24 cellular contexts compared by ENCODE assay signal in the genomic region with DNA sequence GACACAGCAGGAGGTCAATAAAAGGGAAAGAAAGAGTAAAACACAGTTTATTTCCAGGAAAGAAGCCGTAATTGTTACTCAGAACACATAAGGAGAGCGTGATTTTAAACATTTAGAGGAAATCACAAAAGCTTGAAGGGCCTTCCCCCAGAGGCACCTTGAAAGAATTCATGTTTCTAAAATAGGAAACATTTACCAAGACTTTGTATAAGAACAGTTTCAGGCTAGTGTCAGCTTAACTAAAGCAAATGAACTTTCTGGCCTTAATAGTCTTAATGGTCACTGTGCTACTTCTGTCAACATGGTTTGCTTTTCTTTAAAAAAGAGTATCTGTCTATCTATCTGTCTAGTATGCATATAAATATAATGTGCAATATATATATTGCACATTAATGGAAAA.
"Had no signal": no experiment of that assay in that cellular context is flagged by ENCODE, and none has a peak within 500 bp of the region (broad histone marks: within the 10 kb centered on the region; RNA-seq: fewer than 3 reads in every experiment).

No MANE protein-coding gene starts in this region.

- H3K27me3 ChIP-seq: hepatocyte, ovary, right atrium auricular region, stomach, testis, thyroid gland, transverse colon, upper lobe of right lung had no signal

- H3K9me3 ChIP-seq: ovary, testis, thyroid gland, transverse colon, upper lobe of right lung had no signal

- H3K79me2 ChIP-seq: hepatocyte had no signal

- H3K4me2 ChIP-seq: hepatocyte had no signal

- H3K4me1 ChIP-seq: left ventricle myocardium inferior, right atrium auricular region, stomach, testis, thyroid gland, transverse colon, upper lobe of right lung had no signal

- H3K27ac ChIP-seq: hepatocyte, left ventricle myocardium inferior, ovary, right atrium auricular region, skin epidermis, stomach, testis, thyroid gland, transverse colon, upper lobe of right lung had no signal

- DNase-seq: islet precursor cell; left ventricle myocardium inferior; mesendoderm; midbrain; mucosa of descending colon; naive thymus-derived CD4-positive, alpha-beta T cell; ovary; stimulated activated CD4-positive, alpha-beta T cell treated with anti-CD3 and anti-CD28 coated beads, Interleukin-12 subunit alpha, Interleukin-12 subunit beta, amount 100 ng/mL, for 4 hours; stimulated activated CD4-positive, alpha-beta T cell treated with anti-CD3 and anti-CD28 coated beads, Interleukin-15, amount 100 ng/mL, for 24 hours; stimulated activated CD4-positive, alpha-beta T cell treated with anti-CD3 and anti-CD28 coated beads, Interleukin-2, amount 100 ng/mL, for 24 hours; stimulated activated CD4-positive, alpha-beta T cell treated with anti-CD3 and anti-CD28 coated beads, Interleukin-4, amount 100 ng/mL, for 1 hour; stimulated activated naive B cell treated with anti-CD40 and anti-IgM and Interleukin-4, amounts not matched to agents 10 μg/mL and 1 μg/mL and 100 μg/mL, for 72 hours; stimulated activated naive CD8-positive, alpha-beta T cell treated with anti-CD3 and anti-CD28 coated beads, Interleukin-15, Interleukin-2, amounts not matched to agents 100 U/mL and 50 U/mL, for 24 hours; stomach; testis; thyroid gland; transverse colon; upper lobe of right lung had no signal

- ATAC-seq: mucosa of descending colon; naive thymus-derived CD4-positive, alpha-beta T cell; natural killer cell treated with Interleukin-12 subunit alpha and Interleukin-12 subunit beta and Interleukin-15 and Interleukin-18, amount 100 ng/mL, for 72 hours; sciatic nerve; stimulated activated naive B cell treated with anti-CD40 and anti-IgM and Interleukin-4, amounts not matched to agents 10 μg/mL and 1 μg/mL and 100 μg/mL, for 72 hours; stimulated activated naive CD8-positive, alpha-beta T cell treated with anti-CD3 and anti-CD28 coated beads, Interleukin-15, Interleukin-2, amounts not matched to agents 100 U/mL and 50 U/mL, for 24 hours; upper lobe of right lung had no signal

- H3K4me3 ChIP-seq: hepatocyte, left ventricle myocardium inferior, lung, mucosa of descending colon, ovary, right atrium auricular region, skin epidermis, stomach, testis, thyroid gland, transverse colon, upper lobe of right lung had no signal

- H2AFZ ChIP-seq: hepatocyte had no signal

- H3K36me3 ChIP-seq: left ventricle myocardium inferior, ovary, right atrium auricular region, stomach, thyroid gland, transverse colon, upper lobe of right lung had no signal
